Comparison of ENCODE assay signal across 8 cellular contexts in genomic region chr2:30266051-30266621, GRCh38. TPM values are rescaled to one million over a fixed set of nuclear protein-coding genes. Genes with fewer than 3 reads are reported as not detected.
DNase-seq lines count a peak whose midpoint lies in the region; TF ChIP-seq lines count a peak whose summit lies in the region.

No MANE protein-coding gene starts in this region.

- peak overlapping the region; percentile 63 for H3K4me3 ChIP-seq in GM23248
- H3K4me3 ChIP-seq in duodenal mucosa (ENCODE audit: low read depth in 1 of 2, low read length in 2 of 2), result peak overlapping the region; percentile 32 to 38
- H3K4me3 ChIP-seq in hepatocyte, result no peak overlapping the region

- H3K4me2 ChIP-seq in GM23248 (ENCODE audit: unreplicated experiment), result peak overlapping the region; percentile 92
- H3K4me2 ChIP-seq in hepatocyte, result no peak overlapping the region

- peaks cover 17% of the 10 kb centered on the region for H3K4me1 ChIP-seq in GM23248 (ENCODE audit: insufficient read depth)
- peaks cover 12 to 16% of the 10 kb centered on the region in 2 donors for H3K4me1 ChIP-seq in duodenal mucosa (ENCODE audit: control insufficient read depth in 1 of 2, insufficient read depth in 2 of 2, low read length in 2 of 2)
- no peaks in the 10 kb centered on the region for H3K4me1 ChIP-seq in hepatocyte (ENCODE audit: insufficient read depth)

- peaks cover 45% of the 10 kb centered on the region for H3F3A ChIP-seq in GM23248 (ENCODE audit: insufficient read depth)

- no peaks in the 10 kb centered on the region for H3K9me3 ChIP-seq in GM23248 (ENCODE audit: low read depth)
- H3K9me3 ChIP-seq in duodenal mucosa (ENCODE audit: control insufficient read depth in 1 of 2, low read length in 2 of 2), result no peaks in the 10 kb centered on the region
- no peaks in the 10 kb centered on the region for H3K9me3 ChIP-seq in hepatocyte (ENCODE audit: low read depth)

- no peaks in the 10 kb centered on the region for H3K27me3 ChIP-seq in GM23248 (replicated peaks; ENCODE audit: insufficient read depth)
- no peaks in the 10 kb centered on the region for H3K27me3 ChIP-seq in duodenal mucosa (ENCODE audit: control insufficient read depth in 1 of 2, insufficient read depth in 2 of 2, low read length in 2 of 2)
- H3K27me3 ChIP-seq in hepatocyte, result no peaks in the 10 kb centered on the region

- no peaks in the 10 kb centered on the region for H4K20me1 ChIP-seq in GM23248 (ENCODE audit: insufficient read depth)
- no peaks in the 10 kb centered on the region for H4K20me1 ChIP-seq in hepatocyte (ENCODE audit: insufficient read depth, poor library complexity, severe bottlenecking)

- WGBS in GM23248 (ENCODE audit: low coverage in 1 of 2, low lambda C conversion rate in 2 of 2, missing lambda C conversion rate in 2 of 2), 2 experiments, result 46 to 48% methylated on average over 6 to 7 of the region's 7 CpGs
- WGBS in hepatocyte (ENCODE audit: low lambda C conversion rate, missing lambda C conversion rate), result 89% methylated on average over 7 of the region's 7 CpGs

- H3K36me3 ChIP-seq in GM23248 (ENCODE audit: low read depth) (peaks cover 4% of the 10 kb centered on the region; the same call in 1 of the 2 replicates), duodenal mucosa (ENCODE audit: control insufficient read depth in 1 of 2, insufficient read depth in 2 of 2, low read length in 2 of 2) (no peaks in the 10 kb centered on the region), hepatocyte (replicated peaks; ENCODE audit: insufficient read depth, low read depth) (no peaks in the 10 kb centered on the region)

- H3K27ac ChIP-seq in GM23248 (peak overlapping the region; percentile 89), duodenal mucosa (ENCODE audit: low read depth, low read length) (no peak overlapping the region), hepatocyte (no peak overlapping the region)

- no peak for TF ChIP-seq CTCF in hepatocyte (IDR thresholded peaks at IDR 0.05; ENCODE audit: poor library complexity)

- H2AFZ ChIP-seq in GM23248 (peak overlapping the region; percentile 78), hepatocyte (no peak overlapping the region)

- H3K79me2 ChIP-seq in GM23248 (ENCODE audit: insufficient read depth), result no peaks in the 10 kb centered on the region
- no peaks in the 10 kb centered on the region for H3K79me2 ChIP-seq in hepatocyte

- in situ Hi-C loops in GM23248 (cut with MboI), result no loop called here

- DNase-seq in GM23248, result peak; percentile 50
- DNase-seq in activated CD4-positive, CD25-positive, alpha-beta regulatory T cell treated with anti-CD3 and anti-CD28 coated beads, Interleukin-2, amount 50 U/mL, for 72 hours, result peak; percentile 46
- DNase-seq in stimulated activated CD4-positive, alpha-beta T cell treated with anti-CD3 and anti-CD28 coated beads, Interleukin-4, amount 100 ng/mL, for 1 hour, result peak; percentile 36
- no peak for DNase-seq in NCI-H345 (lab: John Stamatoyannopoulos, UW)
- DNase-seq in HT-29 (ENCODE audit: low spot score), result no peak
- no peak for DNase-seq in HCEC 1CT
- no peak for DNase-seq in hepatocyte (ENCODE audit: low spot score)

- H3K9ac ChIP-seq in GM23248 (peak overlapping the region; percentile 74), duodenal mucosa (ENCODE audit: low read depth in 1 of 2, low read length in 2 of 2) (no peak overlapping the region)

- H3K9me2 ChIP-seq in GM23248 (ENCODE audit: insufficient read depth) (no peaks in the 10 kb centered on the region), hepatocyte (replicated peaks; ENCODE audit: insufficient read depth) (no peaks in the 10 kb centered on the region)

RNA-seq across cellular contexts. Expression of gene LBH, which starts 34.8 kb away (rescaled TPM):
- 189 and 285 TPM in 2 replicates for total RNA-seq in GM23248 (2014; rRNA removed; shearing (Covaris generic))
- polyA plus RNA-seq in GM23248 (2016; fragmentation: Nextera tagmentation; extraction: Ambion mirVana), result 155 and 162 TPM in 2 replicates
- total RNA-seq in HT-29 (2014; rRNA removed; shearing (Covaris generic)), result 0.10 and 0.42 TPM in 2 replicates
- total RNA-seq in hepatocyte, result 75.9 and 98.3 TPM in 2 replicates
- 54.1 and 54.2 TPM in 2 replicates for polyA plus RNA-seq in hepatocyte

Comparison
In these comparisons a context has a peak if more than half of its experiments do, and no peak if none do; other contexts are left out.
1. DNase-seq: peak in GM23248 (single experiment), activated CD4-positive, CD25-positive, alpha-beta regulatory T cell treated with anti-CD3 and anti-CD28 coated beads, Interleukin-2, amount 50 U/mL, for 72 hours (single experiment) and stimulated activated CD4-positive, alpha-beta T cell treated with anti-CD3 and anti-CD28 coated beads, Interleukin-4, amount 100 ng/mL, for 1 hour (single experiment); none in NCI-H345 (single experiment), HT-29 (single experiment), HCEC 1CT (single experiment) and hepatocyte (single experiment).
2. RNA of gene LBH, which starts 34.8 kb away (total RNA-seq): 189 to 285 TPM in GM23248 and 75.9 to 98.3 TPM in hepatocyte; 0.10 to 0.42 TPM in HT-29; every median in the first group is over 10 times any median in the second.